ENCODE assay signal across 9 cellular contexts in the genomic region with DNA sequence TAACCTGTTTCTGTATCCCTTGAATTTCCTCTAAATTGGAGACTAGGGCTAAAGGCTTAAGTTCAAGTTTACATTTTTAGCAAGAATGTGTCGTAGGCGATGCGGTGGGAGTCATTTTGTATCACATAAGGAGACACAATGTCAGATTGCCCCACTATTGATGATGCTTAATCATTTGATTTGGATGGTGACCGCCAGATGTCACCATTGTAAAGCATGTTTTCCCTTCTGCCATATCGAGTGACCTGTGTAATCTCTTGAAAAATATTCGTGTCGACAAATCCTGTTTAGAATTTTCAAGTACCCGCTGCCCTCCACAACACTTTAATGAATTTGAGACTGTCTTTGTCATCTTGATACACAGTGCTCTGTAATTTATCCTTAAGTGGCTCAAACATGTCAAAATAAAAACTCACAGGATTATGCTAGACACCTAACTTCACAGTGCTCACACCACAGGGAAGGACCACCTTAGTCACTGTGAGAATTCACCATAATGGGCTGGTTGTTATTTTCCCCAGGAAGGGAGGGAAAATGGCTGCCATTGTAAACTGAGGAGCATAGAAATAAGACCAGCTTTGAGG. TPM values are rescaled to one million over a fixed set of nuclear protein-coding genes. Genes with fewer than 3 reads are reported as not detected.
DNase-seq lines count a peak whose midpoint lies in the region; TF ChIP-seq lines count a peak whose summit lies in the region.
"Had no signal": no experiment of that assay in that cellular context is flagged by ENCODE, and none has a peak within 500 bp of the region (broad histone marks: within the 10 kb centered on the region; RNA-seq: fewer than 3 reads in every experiment).

No MANE protein-coding gene starts in this region.

- no peaks in the 10 kb centered on the region for H4K20me1 ChIP-seq in OCI-LY3 (ENCODE audit: insufficient read depth, low read length)

- H3K4me2 ChIP-seq in OCI-LY3 (ENCODE audit: low read length) = peak overlapping the region; percentile 73

- no peak overlapping the region for H3K27ac Mint-ChIP-seq in endothelial cell (ENCODE audit: unreplicated experiment)
- no peak overlapping the region for H3K27ac Mint-ChIP-seq in activated T-helper 1 cell treated with anti-CD3 and anti-CD28 coated beads, Interleukin-12 subunit alpha, Interleukin-12 subunit beta, Interleukin-2, Interleukin-4 antibody, amounts not matched to agents 30 ng/mL and 10 ng/mL and 1 ng/mL, durations not matched to agents 14 hours and 24 hours and 36 hours
- H3K27ac Mint-ChIP-seq in activated T-helper 2 cell treated with anti-CD3 and anti-CD28 coated beads, Interferon-gamma antibody, Interleukin-2, Interleukin-4, amounts not matched to agents 10 μg/mL and 5 μg/mL and 100 μg/mL, durations not matched to agents 14 hours and 24 hours and 36 hours = no peak overlapping the region

- H3K4me3 ChIP-seq in HL-60 (replicated peaks; ENCODE audit: insufficient read depth, low read length) = no peak overlapping the region
- H3K4me3 ChIP-seq in OCI-LY3 (ENCODE audit: low read length) = peak overlapping the region; percentile 43; the same call in 1 of the 2 replicates
- H3K4me3 ChIP-seq: mucosa of descending colon had no signal

- DNase-seq in DMS 273 (lab: John Stamatoyannopoulos, UW; ENCODE audit: unreplicated experiment) (peak; percentile 63), HL-60 (ENCODE audit: low read depth in 1 of 2, low spot score in 1 of 2) (peak in 1 of 2 experiments; percentile 41), endothelial cell (ENCODE audit: low spot score) (peak; percentile 43), retina (peak; percentile 57), NCI-H226 (no peak)
- DNase-seq in activated T-helper 1 cell treated with anti-CD3 and anti-CD28 coated beads, Interleukin-12 subunit alpha, Interleukin-12 subunit beta, Interleukin-2, Interleukin-4 antibody, amounts not matched to agents 30 ng/mL and 10 ng/mL and 1 ng/mL, durations not matched to agents 14 hours and 24 hours and 36 hours (ENCODE audit: low spot score) = no peak
- DNase-seq in activated T-helper 2 cell treated with anti-CD3 and anti-CD28 coated beads, Interferon-gamma antibody, Interleukin-2, Interleukin-4, amounts not matched to agents 10 μg/mL and 5 μg/mL and 100 μg/mL, durations not matched to agents 14 hours and 24 hours and 36 hours (ENCODE audit: low spot score) = no peak

- no peaks in the 10 kb centered on the region for H3K36me3 Mint-ChIP-seq in endothelial cell (ENCODE audit: low read depth, unreplicated experiment)
- no peaks in the 10 kb centered on the region for H3K36me3 Mint-ChIP-seq in activated T-helper 1 cell treated with anti-CD3 and anti-CD28 coated beads, Interleukin-12 subunit alpha, Interleukin-12 subunit beta, Interleukin-2, Interleukin-4 antibody, amounts not matched to agents 30 ng/mL and 10 ng/mL and 1 ng/mL, durations not matched to agents 14 hours and 24 hours and 36 hours (ENCODE audit: low read depth)
- no peaks in the 10 kb centered on the region for H3K36me3 Mint-ChIP-seq in activated T-helper 2 cell treated with anti-CD3 and anti-CD28 coated beads, Interferon-gamma antibody, Interleukin-2, Interleukin-4, amounts not matched to agents 10 μg/mL and 5 μg/mL and 100 μg/mL, durations not matched to agents 14 hours and 24 hours and 36 hours (ENCODE audit: low read depth)

- H2AFZ ChIP-seq in OCI-LY3 (ENCODE audit: low read depth, low read length) = peak overlapping the region; percentile 80

- no peaks in the 10 kb centered on the region for H3K9me3 ChIP-seq in OCI-LY3 (ENCODE audit: insufficient read depth, low read length)
- H3K9me3 ChIP-seq: mucosa of descending colon had no signal

- H3K4me3 Mint-ChIP-seq in endothelial cell (ENCODE audit: unreplicated experiment) = no peak overlapping the region
- no peak overlapping the region for H3K4me3 Mint-ChIP-seq in activated T-helper 1 cell treated with anti-CD3 and anti-CD28 coated beads, Interleukin-12 subunit alpha, Interleukin-12 subunit beta, Interleukin-2, Interleukin-4 antibody, amounts not matched to agents 30 ng/mL and 10 ng/mL and 1 ng/mL, durations not matched to agents 14 hours and 24 hours and 36 hours
- no peak overlapping the region for H3K4me3 Mint-ChIP-seq in activated T-helper 2 cell treated with anti-CD3 and anti-CD28 coated beads, Interferon-gamma antibody, Interleukin-2, Interleukin-4, amounts not matched to agents 10 μg/mL and 5 μg/mL and 100 μg/mL, durations not matched to agents 14 hours and 24 hours and 36 hours (ENCODE audit: low read depth)

- H3K4me1 Mint-ChIP-seq in endothelial cell (ENCODE audit: unreplicated experiment) = no peaks in the 10 kb centered on the region
- no peaks in the 10 kb centered on the region for H3K4me1 Mint-ChIP-seq in activated T-helper 1 cell treated with anti-CD3 and anti-CD28 coated beads, Interleukin-12 subunit alpha, Interleukin-12 subunit beta, Interleukin-2, Interleukin-4 antibody, amounts not matched to agents 30 ng/mL and 10 ng/mL and 1 ng/mL, durations not matched to agents 14 hours and 24 hours and 36 hours (ENCODE audit: low read depth)
- peaks cover 4% of the 10 kb centered on the region for H3K4me1 Mint-ChIP-seq in activated T-helper 2 cell treated with anti-CD3 and anti-CD28 coated beads, Interferon-gamma antibody, Interleukin-2, Interleukin-4, amounts not matched to agents 10 μg/mL and 5 μg/mL and 100 μg/mL, durations not matched to agents 14 hours and 24 hours and 36 hours (ENCODE audit: low read depth)

- H3K4me1 ChIP-seq in OCI-LY3 (ENCODE audit: low read length) = peaks cover 23% of the 10 kb centered on the region

- H3K27me3 ChIP-seq in HL-60 (ENCODE audit: insufficient read depth, poor library complexity, severe bottlenecking) (no peaks in the 10 kb centered on the region), OCI-LY3 (ENCODE audit: low read depth, low read length) (peaks cover 18% of the 10 kb centered on the region; the same call in 1 of the 2 replicates)

- intact Hi-C loops in activated T-helper 1 cell treated with anti-CD3 and anti-CD28 coated beads, Interleukin-12 subunit alpha, Interleukin-12 subunit beta, Interleukin-2, Interleukin-4 antibody, amounts not matched to agents 30 ng/mL and 10 ng/mL and 1 ng/mL, durations not matched to agents 14 hours and 24 hours and 36 hours (cut with micrococcal nuclease) = no loop called here
- intact Hi-C loops in activated T-helper 2 cell treated with anti-CD3 and anti-CD28 coated beads, Interferon-gamma antibody, Interleukin-2, Interleukin-4, amounts not matched to agents 10 μg/mL and 5 μg/mL and 100 μg/mL, durations not matched to agents 14 hours and 24 hours and 36 hours (cut with micrococcal nuclease) = loop anchor here (5.0 kb wide), 1 partner anchor 187 kb away; no protein-coding TSS in a partner anchor

- H3K9ac ChIP-seq in OCI-LY3 (ENCODE audit: low read length) = no peak overlapping the region

- H3K27ac ChIP-seq in HL-60 (replicated peaks) (no peak overlapping the region), OCI-LY3 (ENCODE audit: low read length) (no peak overlapping the region)

- no peaks in the 10 kb centered on the region for H3K9me3 Mint-ChIP-seq in endothelial cell (ENCODE audit: unreplicated experiment)
- no peaks in the 10 kb centered on the region for H3K9me3 Mint-ChIP-seq in activated T-helper 1 cell treated with anti-CD3 and anti-CD28 coated beads, Interleukin-12 subunit alpha, Interleukin-12 subunit beta, Interleukin-2, Interleukin-4 antibody, amounts not matched to agents 30 ng/mL and 10 ng/mL and 1 ng/mL, durations not matched to agents 14 hours and 24 hours and 36 hours
- H3K9me3 Mint-ChIP-seq in activated T-helper 2 cell treated with anti-CD3 and anti-CD28 coated beads, Interferon-gamma antibody, Interleukin-2, Interleukin-4, amounts not matched to agents 10 μg/mL and 5 μg/mL and 100 μg/mL, durations not matched to agents 14 hours and 24 hours and 36 hours = no peaks in the 10 kb centered on the region

- H3K27me3 Mint-ChIP-seq in endothelial cell (ENCODE audit: unreplicated experiment) = no peaks in the 10 kb centered on the region
- peaks cover 7% of the 10 kb centered on the region for H3K27me3 Mint-ChIP-seq in activated T-helper 1 cell treated with anti-CD3 and anti-CD28 coated beads, Interleukin-12 subunit alpha, Interleukin-12 subunit beta, Interleukin-2, Interleukin-4 antibody, amounts not matched to agents 30 ng/mL and 10 ng/mL and 1 ng/mL, durations not matched to agents 14 hours and 24 hours and 36 hours (ENCODE audit: insufficient read depth)
- H3K27me3 Mint-ChIP-seq in activated T-helper 2 cell treated with anti-CD3 and anti-CD28 coated beads, Interferon-gamma antibody, Interleukin-2, Interleukin-4, amounts not matched to agents 10 μg/mL and 5 μg/mL and 100 μg/mL, durations not matched to agents 14 hours and 24 hours and 36 hours (ENCODE audit: low read depth) = peaks cover 8% of the 10 kb centered on the region

- TF ChIP-seq CTCF in HL-60 (IDR thresholded peaks at IDR 0.05; ENCODE audit: insufficient read depth, low read length) (peak; percentile 18), OCI-LY3 (IDR thresholded peaks at IDR 0.05; ENCODE audit: low read depth, low read length) (peak; percentile 73), endothelial cell (IDR thresholded peaks at IDR 0.05; ENCODE audit: unreplicated experiment) (peak; percentile 47)

- no peaks in the 10 kb centered on the region for H3K79me2 ChIP-seq in OCI-LY3 (ENCODE audit: low read length)

- H3K36me3 ChIP-seq in OCI-LY3 (replicated peaks; ENCODE audit: low read depth, low read length) = no peaks in the 10 kb centered on the region

RNA-seq across cellular contexts. Expression of gene SLC46A2, which starts 34.5 kb away (rescaled TPM):
- total RNA-seq in endothelial cell (ENCODE audit: unreplicated experiment) = not detected
- not detected in 2 replicates for total RNA-seq in activated T-helper 1 cell treated with anti-CD3 and anti-CD28 coated beads, Interleukin-12 subunit alpha, Interleukin-12 subunit beta, Interleukin-2, Interleukin-4 antibody, amounts not matched to agents 30 ng/mL and 10 ng/mL and 1 ng/mL, durations not matched to agents 14 hours and 24 hours and 36 hours
- not detected in 2 replicates for total RNA-seq in activated T-helper 2 cell treated with anti-CD3 and anti-CD28 coated beads, Interferon-gamma antibody, Interleukin-2, Interleukin-4, amounts not matched to agents 10 μg/mL and 5 μg/mL and 100 μg/mL, durations not matched to agents 14 hours and 24 hours and 36 hours

Comparison
In these comparisons a context has a peak if more than half of its experiments do, and no peak if none do; other contexts are left out.
1. DNase-seq: peak in DMS 273 (single experiment), endothelial cell (single experiment) and retina (single experiment); none in activated T-helper 1 cell treated with anti-CD3 and anti-CD28 coated beads, Interleukin-12 subunit alpha, Interleukin-12 subunit beta, Interleukin-2, Interleukin-4 antibody, amounts not matched to agents 30 ng/mL and 10 ng/mL and 1 ng/mL, durations not matched to agents 14 hours and 24 hours and 36 hours (single experiment), NCI-H226 (single experiment) and activated T-helper 2 cell treated with anti-CD3 and anti-CD28 coated beads, Interferon-gamma antibody, Interleukin-2, Interleukin-4, amounts not matched to agents 10 μg/mL and 5 μg/mL and 100 μg/mL, durations not matched to agents 14 hours and 24 hours and 36 hours (single experiment).
2. CTCF ChIP-seq: peak in every context shown above with its lines; median percentile 73 in OCI-LY3; 47 in endothelial cell; 18 in HL-60.